20 cellular contexts compared by ENCODE assay signal in the genomic region with DNA sequence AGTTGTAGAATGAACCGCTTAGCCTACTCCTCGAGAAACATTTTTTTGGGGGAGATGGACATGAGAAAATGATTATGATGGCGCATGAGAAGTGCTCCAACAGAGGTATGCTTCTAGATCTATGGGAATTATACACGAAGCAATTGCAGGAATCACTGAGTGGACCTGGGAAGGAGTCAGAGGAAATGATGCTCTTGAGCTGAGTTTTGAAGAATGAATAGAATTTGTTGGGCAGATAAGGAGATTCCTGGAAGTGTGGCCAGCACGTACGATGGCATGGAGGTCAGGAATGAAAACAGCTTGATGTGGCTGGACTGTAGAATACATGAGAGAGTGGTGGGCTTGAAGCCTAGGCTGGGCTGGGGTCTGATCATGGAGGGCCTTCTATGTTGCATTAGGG. TPM values are rescaled to one million over a fixed set of nuclear protein-coding genes. Genes with fewer than 3 reads are reported as not detected.
DNase-seq lines count a peak whose midpoint lies in the region; TF ChIP-seq lines count a peak whose summit lies in the region.
"Had no signal": no experiment of that assay in that cellular context is flagged by ENCODE, and none has a peak within 500 bp of the region (broad histone marks: within the 10 kb centered on the region; RNA-seq: fewer than 3 reads in every experiment).

No MANE protein-coding gene starts in this region.

- 89% methylated on average over 6 of the region's 6 CpGs for whole genome bisulfite sequencing in mammary epithelial cell (ENCODE audit: low coverage, missing lambda C conversion rate)
- WGBS in spleen, 5 donors, result 69 to 79% (median 74%) methylated on average over 6 of the region's 6 CpGs

- in situ Hi-C loops in mammary epithelial cell (cut with MboI; ENCODE audit: low sequenced_read_pairs in 2 of 2), result no loop called here

- no peak for TF ChIP-seq CTCF in breast epithelium (IDR thresholded peaks at IDR 0.05)
- no peak for TF ChIP-seq CTCF in mammary epithelial cell (conservative IDR thresholded peaks at IDR 0.05 in 1 of 2, IDR thresholded peaks at IDR 0.05 in 1 of 2; ENCODE audit: extremely low read depth in 1 of 2, insufficient read depth in 1 of 2, low read depth in 1 of 2, low read length in 2 of 2)
- no peak for TF ChIP-seq CTCF in fibroblast of the aortic adventitia (IDR thresholded peaks at IDR 0.05; ENCODE audit: insufficient read depth, low read length)
- TF ChIP-seq CTCF in spleen (IDR thresholded peaks at IDR 0.05 in 8 of 11, conservative IDR thresholded peaks at IDR 0.05 in 3 of 11), result no peak

- BruUV-seq in mammary epithelial cell (replicated peaks; lab: Mats Ljungman, UMichigan), result no TSS peak

- H3K27me3 ChIP-seq in breast epithelium, result no peaks in the 10 kb centered on the region
- no peaks in the 10 kb centered on the region for H3K27me3 ChIP-seq in mammary epithelial cell (ENCODE audit: insufficient read depth, low read length)
- no peaks in the 10 kb centered on the region for H3K27me3 ChIP-seq in SJSA1 (replicated peaks)
- H3K27me3 ChIP-seq in spleen (replicated peaks in 1 of 7), result peaks cover 0 to 12% (median 0%) of the 10 kb centered on the region in 7 donors
- H3K27me3 ChIP-seq in MG63, result no peaks in the 10 kb centered on the region
- H3K27me3 ChIP-seq: body of pancreas, Peyer's patch, thyroid gland had no signal

- no peaks in the 10 kb centered on the region for H3K9me3 ChIP-seq in breast epithelium
- no peaks in the 10 kb centered on the region for H3K9me3 ChIP-seq in mammary epithelial cell (replicated peaks; ENCODE audit: insufficient read depth, low read length)
- no peaks in the 10 kb centered on the region for H3K9me3 ChIP-seq in SJSA1 (replicated peaks)
- H3K9me3 ChIP-seq in spleen, result peaks cover 0 to 5% (median 0%) of the 10 kb centered on the region in 8 donors
- no peaks in the 10 kb centered on the region for H3K9me3 ChIP-seq in MG63
- H3K9me3 ChIP-seq: body of pancreas, Peyer's patch, thyroid gland had no signal

- no peak for DNase-seq in breast epithelium (ENCODE audit: low spot score in 2 of 2)
- no peak for DNase-seq in mammary epithelial cell
- DNase-seq in SJSA1 (ENCODE audit: low read depth in 1 of 2, low spot score in 2 of 2), result peak in 1 of 2 experiments; percentile 5
- DNase-seq in fibroblast of the aortic adventitia (ENCODE audit: low read depth), result peak; percentile 95
- DNase-seq in spleen, result no peak
- DNase-seq in MG63, result no peak
- DNase-seq in stimulated activated naive CD4-positive, alpha-beta T cell (lab: John Stamatoyannopoulos, UW), result no peak
- DNase-seq in H4 (ENCODE audit: low spot score), result no peak
- DNase-seq: activated CD4-positive, alpha-beta T cell treated with anti-CD3 and anti-CD28 coated beads, Interleukin-2, amount 50 U/mL, for 1 hour; activated naive CD4-positive, alpha-beta T cell treated with Interleukin-2 at 50 U/mL for 16 hours; body of pancreas; CD4-positive, alpha-beta memory T cell; kidney; mesendoderm; NCI-H1694; Peyer's patch; stimulated activated CD4-positive, alpha-beta T cell treated with anti-CD3 and anti-CD28 coated beads, Interleukin-15, amount 100 ng/mL, for 24 hours; thyroid gland had no signal

- intact Hi-C loops in breast epithelium (cut with DNase I; ENCODE audit: low total_unique reads) (no loop called here), mammary epithelial cell (cut with micrococcal nuclease) (no loop called here), spleen (cut with DNase I; ENCODE audit: low total_unique reads) (no loop called here)

- H3K79me2 ChIP-seq in mammary epithelial cell (ENCODE audit: insufficient read depth, low read length), result no peaks in the 10 kb centered on the region

- H3K36me3 ChIP-seq in breast epithelium (no peaks in the 10 kb centered on the region), mammary epithelial cell (ENCODE audit: insufficient read depth, low read length) (no peaks in the 10 kb centered on the region), SJSA1 (no peaks in the 10 kb centered on the region), spleen (no peaks in the 10 kb centered on the region), MG63 (no peaks in the 10 kb centered on the region)
- H3K36me3 ChIP-seq: Peyer's patch, thyroid gland had no signal

- CTCF ChIA-PET in mammary epithelial cell (lab: Charles Lee; ENCODE audit: low non-redundant PET), result no interaction called here

- no peaks in the 10 kb centered on the region for H4K20me1 ChIP-seq in mammary epithelial cell (ENCODE audit: insufficient read depth, low read length)

- H3K27ac ChIP-seq in breast epithelium, result peak overlapping the region; percentile 33 to 92
- H3K27ac ChIP-seq in mammary epithelial cell (ENCODE audit: insufficient read depth, low read depth, low read length), result no peak overlapping the region
- H3K27ac ChIP-seq in SJSA1, result peak overlapping the region; percentile 41; the same call in 1 of the 2 replicates
- H3K27ac ChIP-seq in spleen, result peak overlapping the region in 5 of 8 donors; percentile 7 to 46 (median 30)
- H3K27ac ChIP-seq: body of pancreas, Peyer's patch had no signal

- H3K4me3 ChIP-seq in breast epithelium (no peak overlapping the region), mammary epithelial cell (replicated peaks in 1 of 3; ENCODE audit: insufficient read depth in 1 of 3, low read depth in 2 of 3, low read length in 3 of 3) (no peak overlapping the region), SJSA1 (no peak overlapping the region), fibroblast of the aortic adventitia (ENCODE audit: low read depth, low read length) (no peak overlapping the region), spleen (no peak overlapping the region), MG63 (no peak overlapping the region)
- H3K4me3 ChIP-seq: body of pancreas, Peyer's patch, thyroid gland had no signal

- dilution Hi-C loops in mammary epithelial cell (cut with HindIII; ENCODE audit: low sequenced_read_pairs), result no loop called here

- no peak overlapping the region for H3K4me2 ChIP-seq in mammary epithelial cell (ENCODE audit: insufficient read depth, low read depth, low read length)

- H2AFZ ChIP-seq in mammary epithelial cell (ENCODE audit: low read depth, low read length), result no peak overlapping the region

- H3K9ac ChIP-seq in mammary epithelial cell (ENCODE audit: insufficient read depth, low read length), result no peak overlapping the region

- H3K4me1 ChIP-seq in breast epithelium, result peaks cover 0 to 10% of the 10 kb centered on the region in 2 donors
- peaks cover 9% of the 10 kb centered on the region for H3K4me1 ChIP-seq in mammary epithelial cell (ENCODE audit: insufficient read depth, low read length)
- peaks cover 43% of the 10 kb centered on the region for H3K4me1 ChIP-seq in SJSA1 (replicated peaks)
- peaks cover 0 to 43% (median 14%) of the 10 kb centered on the region in 6 donors for H3K4me1 ChIP-seq in spleen
- H3K4me1 ChIP-seq: body of pancreas had no signal

- TF ChIP-seq POLR2A in breast epithelium (IDR thresholded peaks at IDR 0.05) (no peak), spleen (IDR thresholded peaks at IDR 0.05) (no peak)

RNA-seq across cellular contexts. Expression of gene ADAMTS15, which starts 31.7 kb away (rescaled TPM):
- total RNA-seq in breast epithelium, result 10 to 100 TPM; 17.9 to 22.6 (median 21.9) TPM
- total RNA-seq in mammary epithelial cell, result 10 to 100 TPM in 1 of 2 donors, 1 to 10 TPM in 1; 2.4 to 16.5 TPM
- 0.79 TPM for polyA plus RNA-seq in mammary epithelial cell
- polyA minus RNA-seq in mammary epithelial cell, result 1.1 TPM
- total RNA-seq in SJSA1 (2014; rRNA removed; shearing (Covaris generic)), result 1.2 and 1.3 TPM in 2 replicates
- 8.6 and 30.8 TPM in 2 replicates for total RNA-seq in fibroblast of the aortic adventitia (ENCODE audit: low replicate concordance)
- 1 to 10 TPM; 1.1 to 6.9 (median 3.1) TPM for total RNA-seq in spleen
- 1 to 10 TPM in 1 of 3 donors, under 1 TPM in 2; 0.41 to 1.9 (median 0.43) TPM for polyA plus RNA-seq in spleen
- 1.2 and 2.1 TPM in 2 replicates for total RNA-seq in MG63 (2014; rRNA removed; shearing (Covaris generic); ENCODE audit: low replicate concordance)
- 0.62 and 0.82 TPM in 2 replicates for total RNA-seq in H4 (2014; rRNA removed; shearing (Covaris generic))
- total RNA-seq: CD4-positive, alpha-beta memory T cell had no signal
- polyA plus RNA-seq: CD4-positive, alpha-beta memory T cell had no signal

RNA-seq across cellular contexts. Expression of gene ADAMTS8, which starts 51.8 kb away (rescaled TPM):
- total RNA-seq in breast epithelium (1 to 10 TPM in 1 of 3 donors, under 1 TPM in 2; 0.32 to 2.0 (median 0.44) TPM), mammary epithelial cell (under 1 TPM in 1 of 2 donors, not detected in 1; 0.17 TPM), fibroblast of the aortic adventitia (ENCODE audit: low replicate concordance) (2.6 TPM in 1 of 2 replicates, not detected in the other), spleen (1 to 10 TPM in 2 of 7 donors, under 1 TPM in 4, not detected in 1; 0.39 to 2.5 (median 0.73) TPM)
- polyA plus RNA-seq in mammary epithelial cell (not detected), spleen (1 to 10 TPM in 1 of 3 donors, under 1 TPM in 2; 0.30 to 1.1 (median 0.48) TPM)
- polyA minus RNA-seq in mammary epithelial cell, result not detected
- 0.03 TPM in 1 of 2 replicates, not detected in the other for total RNA-seq in SJSA1 (2014; rRNA removed; shearing (Covaris generic))
- total RNA-seq in MG63 (2014; rRNA removed; shearing (Covaris generic); ENCODE audit: low replicate concordance), result 2.6 and 3.5 TPM in 2 replicates
- total RNA-seq in H4 (2014; rRNA removed; shearing (Covaris generic)), result 0.04 TPM in 1 of 2 replicates, not detected in the other
- total RNA-seq: A172; CD4-positive, alpha-beta memory T cell; pulmonary artery endothelial cell had no signal
- polyA plus RNA-seq: CD4-positive, alpha-beta memory T cell had no signal
